1 cellular context compared by ENCODE assay signal in genomic region chr7:131692131-131692960, GRCh38.
A peak's percentile ranks its signal among the peaks of the same experiment; 100 is the strongest.
TF ChIP-seq lines count a peak whose summit lies in the region.

No MANE protein-coding gene starts in this region.

TF ChIP-seq in K562, 482 proteins besides CTCF, POLR2A, EP300 and RAD21 (continued from another document and continues in another):
- TF ChIP-seq ZBTB49 (CRISPR knock-in tag; IDR thresholded peaks at IDR 0.05; ENCODE audit: borderline replicate concordance) (no peak), NFIC (IDR thresholded peaks at IDR 0.05) (no peak), PYGO2 (tag; IDR thresholded peaks at IDR 0.05) (no peak), BRD4 (IDR thresholded peaks at IDR 0.05) (no peak), CSDE1 (IDR thresholded peaks at IDR 0.05) (no peak), RB1 (IDR thresholded peaks at IDR 0.05; ENCODE audit: low read depth) (peak; percentile 62), TAF9B (IDR thresholded peaks at IDR 0.05; ENCODE audit: partially characterized antibody) (no peak), KLF16 (IDR thresholded peaks at IDR 0.05) (no peak), ZNF217 (CRISPR knock-in tag; IDR thresholded peaks at IDR 0.05) (no peak), CREB1 (IDR thresholded peaks at IDR 0.05) (no peak), CREB1 (CRISPR knock-in tag; IDR thresholded peaks at IDR 0.05) (peak; percentile 46; the same call in 1 of the 2 replicates), SMAD3 (CRISPR knock-in tag; conservative IDR thresholded peaks at IDR 0.05) (no peak), HDAC3 (IDR thresholded peaks at IDR 0.05; ENCODE audit: borderline replicate concordance, partially characterized antibody) (no peak), HIVEP1 (CRISPR knock-in tag; IDR thresholded peaks at IDR 0.05) (no peak), TEAD4 (IDR thresholded peaks at IDR 0.05; ENCODE audit: low read length) (no peak), TEAD4 (CRISPR knock-in tag; IDR thresholded peaks at IDR 0.05; ENCODE audit: borderline replicate concordance) (peak; percentile 76; the same call in 1 of the 2 replicates), HDAC1 (IDR thresholded peaks at IDR 0.05) (no peak), ZHX1 (conservative IDR thresholded peaks at IDR 0.05; ENCODE audit: low read length) (no peak), STAT6 (CRISPR knock-in tag; IDR thresholded peaks at IDR 0.05) (no peak), ZNF165 (CRISPR knock-in tag; IDR thresholded peaks at IDR 0.05; ENCODE audit: borderline replicate concordance) (no peak), ATF2 (CRISPR knock-in tag; IDR thresholded peaks at IDR 0.05) (0 out of 2 replicates have a peak, but pooled peaks have one; percentile 33), FOXO4 (CRISPR knock-in tag; IDR thresholded peaks at IDR 0.05) (no peak), CTBP1 (IDR thresholded peaks at IDR 0.05; ENCODE audit: borderline replicate concordance) (peak; percentile 63), E4F1 (CRISPR knock-in tag; IDR thresholded peaks at IDR 0.05; ENCODE audit: borderline replicate concordance) (no peak), JUND (IDR thresholded peaks at IDR 0.05; ENCODE audit: borderline replicate concordance, low read depth, low read length) (no peak), JUND (tag; IDR thresholded peaks at IDR 0.05; ENCODE audit: borderline replicate concordance, low read depth, low read length) (no peak), ZNF316 (IDR thresholded peaks at IDR 0.05) (peak; percentile 84), ZNF146 (CRISPR knock-in tag; IDR thresholded peaks at IDR 0.05; ENCODE audit: unreplicated experiment) (no peak), SMC3 (conservative IDR thresholded peaks at IDR 0.05; ENCODE audit: insufficient read depth, low read depth, low read length) (peak; percentile 55), NFYB (IDR thresholded peaks at IDR 0.05; ENCODE audit: extremely low read depth, insufficient read length) (no peak), ZNF282 (CRISPR knock-in tag; IDR thresholded peaks at IDR 0.05) (peak; percentile 47; the same call in 1 of the 2 replicates), SAP30 (IDR thresholded peaks at IDR 0.05; ENCODE audit: borderline replicate concordance, insufficient read depth, low read depth, low read length, poor library complexity, severe bottlenecking) (no peak), DEAF1 (CRISPR knock-in tag; IDR thresholded peaks at IDR 0.05) (peak; percentile 50), COPS2 (conservative IDR thresholded peaks at IDR 0.05) (no peak), ID3 (CRISPR knock-in tag; IDR thresholded peaks at IDR 0.05) (no peak), ID3 (tag; IDR thresholded peaks at IDR 0.05) (no peak), CBX3 (IDR thresholded peaks at IDR 0.05; ENCODE audit: borderline replicate concordance in 1 of 2, low read length in 2 of 2) (0 out of 3 replicates have a peak, but pooled peaks of 1 of the 2 experiments have one; percentile 29), SREBF2 (CRISPR knock-in tag; IDR thresholded peaks at IDR 0.05) (no peak), HMG20A (CRISPR knock-in tag; conservative IDR thresholded peaks at IDR 0.05) (no peak), LARP7 (IDR thresholded peaks at IDR 0.05) (no peak), KHSRP (IDR thresholded peaks at IDR 0.05) (no peak), MTA2 (IDR thresholded peaks at IDR 0.05; ENCODE audit: low read depth) (no peak), MECOM (CRISPR knock-in tag; IDR thresholded peaks at IDR 0.05) (no peak), NCOA2 (IDR thresholded peaks at IDR 0.05; ENCODE audit: partially characterized antibody in 2 of 2) (no peak), PCBP1 (IDR thresholded peaks at IDR 0.05; ENCODE audit: low read depth, low read length, poor library complexity, severe bottlenecking) (no peak), ZNF561 (CRISPR knock-in tag; conservative IDR thresholded peaks at IDR 0.05) (no peak), ZSCAN29 (IDR thresholded peaks at IDR 0.05) (no peak), SNRNP70 (optimal IDR thresholded peaks at IDR 0.05; ENCODE audit: low read depth, low read length) (no peak), ZMIZ1 (IDR thresholded peaks at IDR 0.05; ENCODE audit: low read depth in 2 of 2, low read length in 2 of 2) (no peak), ZNF785 (CRISPR knock-in tag; IDR thresholded peaks at IDR 0.05) (no peak), CBX8 (IDR thresholded peaks at IDR 0.05; ENCODE audit: borderline replicate concordance, extremely low read depth, low read depth, low read length, poor library complexity, severe bottlenecking) (no peak), SETDB1 (IDR thresholded peaks at IDR 0.05; ENCODE audit: low read length) (peak; percentile 24)
